In genomic region chr2:28619213-28620196, GRCh38 we compare ENCODE assay signal across 10 cellular contexts.
DNase-seq lines count a peak whose midpoint lies in the region; ATAC-seq and TF ChIP-seq lines count a peak whose summit lies in the region.
"Had no signal": no experiment of that assay in that cellular context is flagged by ENCODE, and none has a peak within 500 bp of the region (broad histone marks: within the 10 kb centered on the region; RNA-seq: fewer than 3 reads in every experiment).

No MANE protein-coding gene starts in this region.

- no TSS peak for BruUV-seq in Calu3 (replicated peaks; lab: Mats Ljungman, UMichigan)

- no peaks in the 10 kb centered on the region for H3K36me3 ChIP-seq in esophagus squamous epithelium
- no peaks in the 10 kb centered on the region for H3K36me3 ChIP-seq in gastrocnemius medialis

- DNase-seq in Calu3, result no peak
- no peak for DNase-seq in T-cell
- DNase-seq in esophagus squamous epithelium (lab: John Stamatoyannopoulos, UW), result no peak
- DNase-seq in gastrocnemius medialis, result no peak
- DNase-seq: effector CD8-positive, alpha-beta T cell; NCI-H1930; stimulated activated CD4-positive, alpha-beta T cell treated with anti-CD3 and anti-CD28 coated beads, Interleukin-15, amount 100 ng/mL, for 24 hours had no signal

- H3K4me1 Mint-ChIP-seq in Calu3 (ENCODE audit: low read depth, unreplicated experiment), result peaks cover 56% of the 10 kb centered on the region
- H3K4me1 Mint-ChIP-seq in T-cell, result peaks cover 10 to 73% (median 71%) of the 10 kb centered on the region in 3 donors

- CTCF ChIA-PET in Calu3 (lab: Charles Lee) (interaction anchor here (0.6 to 0.7 kb wide), 4 partner anchors 9 to 75 kb away, joined by 3 to 6 read pairs (median 4); no protein-coding TSS in a partner anchor), T-cell (lab: Charles Lee) (interaction anchor here in 1 of 2 donors (0.6 to 6.2 kb wide), 4 partner anchors 25 to 131 kb away, joined by 3 to 62 read pairs (median 6); no protein-coding TSS in a partner anchor)

- H3K4me1 ChIP-seq in esophagus squamous epithelium (peaks cover 20 to 92% (median 35%) of the 10 kb centered on the region in 3 donors), gastrocnemius medialis (peaks cover 27 to 31% of the 10 kb centered on the region in 2 donors)

- H3K27ac ChIP-seq in esophagus squamous epithelium (peak overlapping the region; percentile 43 to 96 (median 92)), gastrocnemius medialis (peak overlapping the region in 3 of 4 donors; percentile 35 to 93 (median 78))

- no peak overlapping the region for H3K4me3 ChIP-seq in esophagus squamous epithelium
- H3K4me3 ChIP-seq in gastrocnemius medialis, result no peak overlapping the region

- TF ChIP-seq CTCF in Calu3 (IDR thresholded peaks at IDR 0.05; ENCODE audit: unreplicated experiment) (no peak), esophagus squamous epithelium (IDR thresholded peaks at IDR 0.05) (no peak), gastrocnemius medialis (IDR thresholded peaks at IDR 0.05 in 4 of 5, conservative IDR thresholded peaks at IDR 0.05 in 1 of 5) (no peak)

- 71 to 74% methylated on average over 10 of the region's 10 CpGs for WGBS in esophagus squamous epithelium, 2 donors

- H3K4me3 Mint-ChIP-seq in Calu3 (ENCODE audit: low read depth, unreplicated experiment) (peak overlapping the region; percentile 17), T-cell (peak overlapping the region in 2 of 3 donors; percentile 26 to 83)

- ATAC-seq in T-cell (replicated peaks in 1 of 4), result no peak
- no peak for ATAC-seq in gastrocnemius medialis
- ATAC-seq in HG02884 (IDR thresholded peaks at IDR 0.05; ENCODE audit: unreplicated experiment), result no peak
- no peak for ATAC-seq in HG02973 (IDR thresholded peaks at IDR 0.05; ENCODE audit: unreplicated experiment)
- ATAC-seq in HG02870 (IDR thresholded peaks at IDR 0.05; ENCODE audit: unreplicated experiment), result no peak

- H3K9me3 ChIP-seq in esophagus squamous epithelium (no peaks in the 10 kb centered on the region), gastrocnemius medialis (no peaks in the 10 kb centered on the region)

- H3K27me3 ChIP-seq in esophagus squamous epithelium (no peaks in the 10 kb centered on the region), gastrocnemius medialis (no peaks in the 10 kb centered on the region)

- POLR2A ChIA-PET in T-cell (lab: Charles Lee), result interaction anchor here (0.6 to 0.7 kb wide), 7 partner anchors 13 to 1527 kb away, joined by 3 to 9 read pairs (median 3); partner anchors contain the start of gene YPEL5 (in 1 of the 2)

- H3K36me3 Mint-ChIP-seq in Calu3 (ENCODE audit: insufficient read depth, unreplicated experiment), result peaks cover 22% of the 10 kb centered on the region
- H3K36me3 Mint-ChIP-seq in T-cell, result peaks cover 5% of the 10 kb centered on the region

- H3K27me3 Mint-ChIP-seq in Calu3 (ENCODE audit: unreplicated experiment) (no peaks in the 10 kb centered on the region), T-cell (no peaks in the 10 kb centered on the region)

- TF ChIP-seq POLR2A in esophagus squamous epithelium (IDR thresholded peaks at IDR 0.05) (no peak), gastrocnemius medialis (IDR thresholded peaks at IDR 0.05) (no peak)

- intact Hi-C loops in Calu3 (cut with micrococcal nuclease; ENCODE audit: unreplicated experiment), result no loop called here
- intact Hi-C loops in esophagus squamous epithelium (cut with DNase I), result no loop called here
- intact Hi-C loops in gastrocnemius medialis (cut with DNase I; ENCODE audit: low total_unique reads), result loop anchor here (5.0 kb wide), 1 partner anchor 133 kb away; the partner anchor contains the start of gene PPP1CB

- H3K9me3 Mint-ChIP-seq in Calu3 (ENCODE audit: low read depth, unreplicated experiment) (peaks cover 3% of the 10 kb centered on the region), T-cell (no peaks in the 10 kb centered on the region)

- in situ Hi-C loops in gastrocnemius medialis (cut with MboI; ENCODE audit: low sequenced_read_pairs in 4 of 4), result no loop called here

- peak overlapping the region; percentile 99 for H3K27ac Mint-ChIP-seq in Calu3 (ENCODE audit: unreplicated experiment)
- peak overlapping the region; percentile 98 to 99 for H3K27ac Mint-ChIP-seq in T-cell
